ENCODE assay signal across 8 cellular contexts in genomic region chr1:66025188-66025587, GRCh38.
"Had no signal": no experiment of that assay in that cellular context is flagged by ENCODE, and none has a peak within 500 bp of the region (broad histone marks: within the 10 kb centered on the region; RNA-seq: fewer than 3 reads in every experiment).

No MANE protein-coding gene starts in this region.

- ATAC-seq: GM23338 had no signal

- H3K4me3 ChIP-seq: GM23338 had no signal

- H3K27ac ChIP-seq: HL-60 had no signal

- H2AFZ ChIP-seq: GM23338 had no signal

- DNase-seq: H9, HCEC 1CT, Kasumi-1, KG1 had no signal

- FAIRE-seq: H1, H54 had no signal

- H3K4me2 ChIP-seq: GM23338 had no signal
